In the genomic region with DNA sequence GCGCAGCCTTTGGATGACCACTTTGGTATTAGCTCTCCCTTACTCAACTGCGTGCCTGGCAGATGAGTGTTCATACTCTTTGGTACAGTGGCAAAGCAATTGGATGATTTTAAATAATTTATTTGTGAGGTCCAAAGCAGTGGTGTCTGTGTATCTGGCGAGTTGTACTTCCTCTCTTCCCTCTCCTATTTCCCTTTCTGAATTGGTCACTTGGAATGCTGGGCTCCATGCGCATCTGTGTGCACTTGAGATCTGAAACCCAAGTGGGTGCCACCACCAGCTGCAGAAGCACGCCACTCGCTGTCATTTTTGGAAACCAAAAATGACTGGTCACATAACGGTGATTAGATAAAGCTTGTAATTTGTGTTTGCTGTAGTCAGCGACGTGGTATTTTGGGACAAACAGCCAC, we compare ENCODE assay signal across 1 cellular context.
TF ChIP-seq lines count a peak whose summit lies in the region.

No MANE protein-coding gene starts in this region.

TF ChIP-seq in GM12878, 131 proteins besides CTCF, POLR2A, EP300 and RAD21 (continued from another document):
- TF ChIP-seq, protein P1, sequence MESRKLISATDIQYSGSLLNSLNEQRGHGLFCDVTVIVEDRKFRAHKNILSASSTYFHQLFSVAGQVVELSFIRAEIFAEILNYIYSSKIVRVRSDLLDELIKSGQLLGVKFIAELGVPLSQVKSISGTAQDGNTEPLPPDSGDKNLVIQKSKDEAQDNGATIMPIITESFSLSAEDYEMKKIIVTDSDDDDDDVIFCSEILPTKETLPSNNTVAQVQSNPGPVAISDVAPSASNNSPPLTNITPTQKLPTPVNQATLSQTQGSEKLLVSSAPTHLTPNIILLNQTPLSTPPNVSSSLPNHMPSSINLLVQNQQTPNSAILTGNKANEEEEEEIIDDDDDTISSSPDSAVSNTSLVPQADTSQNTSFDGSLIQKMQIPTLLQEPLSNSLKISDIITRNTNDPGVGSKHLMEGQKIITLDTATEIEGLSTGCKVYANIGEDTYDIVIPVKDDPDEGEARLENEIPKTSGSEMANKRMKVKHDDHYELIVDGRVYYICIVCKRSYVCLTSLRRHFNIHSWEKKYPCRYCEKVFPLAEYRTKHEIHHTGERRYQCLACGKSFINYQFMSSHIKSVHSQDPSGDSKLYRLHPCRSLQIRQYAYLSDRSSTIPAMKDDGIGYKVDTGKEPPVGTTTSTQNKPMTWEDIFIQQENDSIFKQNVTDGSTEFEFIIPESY (IDR thresholded peaks at IDR 0.05): no peak
- TF ChIP-seq PML (IDR thresholded peaks at IDR 0.05; ENCODE audit: low read length): no peak
- TF ChIP-seq JUNB (IDR thresholded peaks at IDR 0.05): peak; percentile 80
- TF ChIP-seq PAX5 (IDR thresholded peaks at IDR 0.05; ENCODE audit: borderline replicate concordance, low read depth, low read length): no peak
- TF ChIP-seq TBL1XR1 (IDR thresholded peaks at IDR 0.05; ENCODE audit: low read depth, low read length): no peak
- TF ChIP-seq CHD1 (IDR thresholded peaks at IDR 0.05; ENCODE audit: low read depth, low read length): no peak
- TF ChIP-seq, protein P2, sequence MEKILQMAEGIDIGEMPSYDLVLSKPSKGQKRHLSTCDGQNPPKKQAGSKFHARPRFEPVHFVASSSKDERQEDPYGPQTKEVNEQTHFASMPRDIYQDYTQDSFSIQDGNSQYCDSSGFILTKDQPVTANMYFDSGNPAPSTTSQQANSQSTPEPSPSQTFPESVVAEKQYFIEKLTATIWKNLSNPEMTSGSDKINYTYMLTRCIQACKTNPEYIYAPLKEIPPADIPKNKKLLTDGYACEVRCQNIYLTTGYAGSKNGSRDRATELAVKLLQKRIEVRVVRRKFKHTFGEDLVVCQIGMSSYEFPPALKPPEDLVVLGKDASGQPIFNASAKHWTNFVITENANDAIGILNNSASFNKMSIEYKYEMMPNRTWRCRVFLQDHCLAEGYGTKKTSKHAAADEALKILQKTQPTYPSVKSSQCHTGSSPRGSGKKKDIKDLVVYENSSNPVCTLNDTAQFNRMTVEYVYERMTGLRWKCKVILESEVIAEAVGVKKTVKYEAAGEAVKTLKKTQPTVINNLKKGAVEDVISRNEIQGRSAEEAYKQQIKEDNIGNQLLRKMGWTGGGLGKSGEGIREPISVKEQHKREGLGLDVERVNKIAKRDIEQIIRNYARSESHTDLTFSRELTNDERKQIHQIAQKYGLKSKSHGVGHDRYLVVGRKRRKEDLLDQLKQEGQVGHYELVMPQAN (conservative IDR thresholded peaks at IDR 0.05): no peak
- no peak for TF ChIP-seq NRF1 (conservative IDR thresholded peaks at IDR 0.05; ENCODE audit: low read depth, low read length)
- no peak for TF ChIP-seq MXI1 (IDR thresholded peaks at IDR 0.05; ENCODE audit: low read depth, low read length)
- no peak for TF ChIP-seq YY1 (IDR thresholded peaks at IDR 0.05; ENCODE audit: low read depth, low read length)
- no peak for TF ChIP-seq ZNF274 (IDR thresholded peaks at IDR 0.05; ENCODE audit: insufficient read depth, insufficient read length)
- TF ChIP-seq HDAC6 (IDR thresholded peaks at IDR 0.05; ENCODE audit: unreplicated experiment): no peak
- TF ChIP-seq HCFC1 (IDR thresholded peaks at IDR 0.05; ENCODE audit: low read length): no peak
- no peak for TF ChIP-seq SMAD5 (IDR thresholded peaks at IDR 0.05; ENCODE audit: low read depth)
- TF ChIP-seq, protein P3, sequence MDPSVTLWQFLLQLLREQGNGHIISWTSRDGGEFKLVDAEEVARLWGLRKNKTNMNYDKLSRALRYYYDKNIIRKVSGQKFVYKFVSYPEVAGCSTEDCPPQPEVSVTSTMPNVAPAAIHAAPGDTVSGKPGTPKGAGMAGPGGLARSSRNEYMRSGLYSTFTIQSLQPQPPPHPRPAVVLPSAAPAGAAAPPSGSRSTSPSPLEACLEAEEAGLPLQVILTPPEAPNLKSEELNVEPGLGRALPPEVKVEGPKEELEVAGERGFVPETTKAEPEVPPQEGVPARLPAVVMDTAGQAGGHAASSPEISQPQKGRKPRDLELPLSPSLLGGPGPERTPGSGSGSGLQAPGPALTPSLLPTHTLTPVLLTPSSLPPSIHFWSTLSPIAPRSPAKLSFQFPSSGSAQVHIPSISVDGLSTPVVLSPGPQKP (IDR thresholded peaks at IDR 0.05; ENCODE audit: low read depth, low read length): no peak
- 0 out of 2 replicates have a peak, but pooled peaks have one; percentile 29 for TF ChIP-seq FOXM1 (IDR thresholded peaks at IDR 0.05; ENCODE audit: low read depth, low read length)
- TF ChIP-seq FOXK2 (IDR thresholded peaks at IDR 0.05): no peak
- TF ChIP-seq WRNIP1 (IDR thresholded peaks at IDR 0.05; ENCODE audit: borderline replicate concordance, low read depth, low read length): no peak
- no peak for TF ChIP-seq MYB (IDR thresholded peaks at IDR 0.05; ENCODE audit: borderline replicate concordance, low read depth, low read length)
- no peak for TF ChIP-seq HDAC2 (IDR thresholded peaks at IDR 0.05)
- TF ChIP-seq ZBED1 (IDR thresholded peaks at IDR 0.05; ENCODE audit: borderline replicate concordance): no peak
- no peak for TF ChIP-seq GABPA (IDR thresholded peaks at IDR 0.05; ENCODE audit: low read depth)
- no peak for TF ChIP-seq POLR2AphosphoS2 (IDR thresholded peaks at IDR 0.05; ENCODE audit: low read depth, low read length)
- TF ChIP-seq, protein P4, sequence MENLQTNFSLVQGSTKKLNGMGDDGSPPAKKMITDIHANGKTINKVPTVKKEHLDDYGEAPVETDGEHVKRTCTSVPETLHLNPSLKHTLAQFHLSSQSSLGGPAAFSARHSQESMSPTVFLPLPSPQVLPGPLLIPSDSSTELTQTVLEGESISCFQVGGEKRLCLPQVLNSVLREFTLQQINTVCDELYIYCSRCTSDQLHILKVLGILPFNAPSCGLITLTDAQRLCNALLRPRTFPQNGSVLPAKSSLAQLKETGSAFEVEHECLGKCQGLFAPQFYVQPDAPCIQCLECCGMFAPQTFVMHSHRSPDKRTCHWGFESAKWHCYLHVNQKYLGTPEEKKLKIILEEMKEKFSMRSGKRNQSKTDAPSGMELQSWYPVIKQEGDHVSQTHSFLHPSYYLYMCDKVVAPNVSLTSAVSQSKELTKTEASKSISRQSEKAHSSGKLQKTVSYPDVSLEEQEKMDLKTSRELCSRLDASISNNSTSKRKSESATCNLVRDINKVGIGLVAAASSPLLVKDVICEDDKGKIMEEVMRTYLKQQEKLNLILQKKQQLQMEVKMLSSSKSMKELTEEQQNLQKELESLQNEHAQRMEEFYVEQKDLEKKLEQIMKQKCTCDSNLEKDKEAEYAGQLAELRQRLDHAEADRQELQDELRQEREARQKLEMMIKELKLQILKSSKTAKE (IDR thresholded peaks at IDR 0.05; ENCODE audit: low read depth, poor library complexity, severe bottlenecking): no peak
- TF ChIP-seq SREBF2 (IDR thresholded peaks at IDR 0.05; ENCODE audit: low read length): no peak
- TF ChIP-seq RAD51 (IDR thresholded peaks at IDR 0.05): no peak
- TF ChIP-seq RCOR1 (conservative IDR thresholded peaks at IDR 0.05; ENCODE audit: low read depth, low read length): no peak
- TF ChIP-seq CHD4 (IDR thresholded peaks at IDR 0.05): no peak
- no peak for TF ChIP-seq SIX5 (IDR thresholded peaks at IDR 0.05; ENCODE audit: low read depth, low read length, severe bottlenecking)
- TF ChIP-seq STAT3 (IDR thresholded peaks at IDR 0.05; ENCODE audit: low read depth, low read length): no peak
- TF ChIP-seq, protein P5, sequence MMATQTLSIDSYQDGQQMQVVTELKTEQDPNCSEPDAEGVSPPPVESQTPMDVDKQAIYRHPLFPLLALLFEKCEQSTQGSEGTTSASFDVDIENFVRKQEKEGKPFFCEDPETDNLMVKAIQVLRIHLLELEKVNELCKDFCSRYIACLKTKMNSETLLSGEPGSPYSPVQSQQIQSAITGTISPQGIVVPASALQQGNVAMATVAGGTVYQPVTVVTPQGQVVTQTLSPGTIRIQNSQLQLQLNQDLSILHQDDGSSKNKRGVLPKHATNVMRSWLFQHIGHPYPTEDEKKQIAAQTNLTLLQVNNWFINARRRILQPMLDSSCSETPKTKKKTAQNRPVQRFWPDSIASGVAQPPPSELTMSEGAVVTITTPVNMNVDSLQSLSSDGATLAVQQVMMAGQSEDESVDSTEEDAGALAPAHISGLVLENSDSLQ (IDR thresholded peaks at IDR 0.05): no peak
- no peak for TF ChIP-seq TCF7 (IDR thresholded peaks at IDR 0.05; ENCODE audit: borderline replicate concordance)
- no peak for TF ChIP-seq SPI1 (IDR thresholded peaks at IDR 0.05; ENCODE audit: borderline replicate concordance, insufficient read depth, low read depth, low read length)
- no peak for TF ChIP-seq CBX5 (IDR thresholded peaks at IDR 0.05; ENCODE audit: low read depth)
- TF ChIP-seq ZNF384 (IDR thresholded peaks at IDR 0.05; ENCODE audit: borderline replicate concordance, low read depth, low read length): no peak
- TF ChIP-seq MTA3 (IDR thresholded peaks at IDR 0.05; ENCODE audit: borderline replicate concordance, low read length): no peak
- no peak for TF ChIP-seq EZH2 (IDR thresholded peaks at IDR 0.05; ENCODE audit: borderline replicate concordance, control insufficient read depth, low read depth, low read length)
- TF ChIP-seq, protein P6, sequence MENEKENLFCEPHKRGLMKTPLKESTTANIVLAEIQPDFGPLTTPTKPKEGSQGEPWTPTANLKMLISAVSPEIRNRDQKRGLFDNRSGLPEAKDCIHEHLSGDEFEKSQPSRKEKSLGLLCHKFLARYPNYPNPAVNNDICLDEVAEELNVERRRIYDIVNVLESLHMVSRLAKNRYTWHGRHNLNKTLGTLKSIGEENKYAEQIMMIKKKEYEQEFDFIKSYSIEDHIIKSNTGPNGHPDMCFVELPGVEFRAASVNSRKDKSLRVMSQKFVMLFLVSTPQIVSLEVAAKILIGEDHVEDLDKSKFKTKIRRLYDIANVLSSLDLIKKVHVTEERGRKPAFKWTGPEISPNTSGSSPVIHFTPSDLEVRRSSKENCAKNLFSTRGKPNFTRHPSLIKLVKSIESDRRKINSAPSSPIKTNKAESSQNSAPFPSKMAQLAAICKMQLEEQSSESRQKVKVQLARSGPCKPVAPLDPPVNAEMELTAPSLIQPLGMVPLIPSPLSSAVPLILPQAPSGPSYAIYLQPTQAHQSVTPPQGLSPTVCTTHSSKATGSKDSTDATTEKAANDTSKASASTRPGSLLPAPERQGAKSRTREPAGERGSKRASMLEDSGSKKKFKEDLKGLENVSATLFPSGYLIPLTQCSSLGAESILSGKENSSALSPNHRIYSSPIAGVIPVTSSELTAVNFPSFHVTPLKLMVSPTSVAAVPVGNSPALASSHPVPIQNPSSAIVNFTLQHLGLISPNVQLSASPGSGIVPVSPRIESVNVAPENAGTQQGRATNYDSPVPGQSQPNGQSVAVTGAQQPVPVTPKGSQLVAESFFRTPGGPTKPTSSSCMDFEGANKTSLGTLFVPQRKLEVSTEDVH (IDR thresholded peaks at IDR 0.05; ENCODE audit: low read depth, partially characterized antibody): no peak
- TF ChIP-seq, protein P7, sequence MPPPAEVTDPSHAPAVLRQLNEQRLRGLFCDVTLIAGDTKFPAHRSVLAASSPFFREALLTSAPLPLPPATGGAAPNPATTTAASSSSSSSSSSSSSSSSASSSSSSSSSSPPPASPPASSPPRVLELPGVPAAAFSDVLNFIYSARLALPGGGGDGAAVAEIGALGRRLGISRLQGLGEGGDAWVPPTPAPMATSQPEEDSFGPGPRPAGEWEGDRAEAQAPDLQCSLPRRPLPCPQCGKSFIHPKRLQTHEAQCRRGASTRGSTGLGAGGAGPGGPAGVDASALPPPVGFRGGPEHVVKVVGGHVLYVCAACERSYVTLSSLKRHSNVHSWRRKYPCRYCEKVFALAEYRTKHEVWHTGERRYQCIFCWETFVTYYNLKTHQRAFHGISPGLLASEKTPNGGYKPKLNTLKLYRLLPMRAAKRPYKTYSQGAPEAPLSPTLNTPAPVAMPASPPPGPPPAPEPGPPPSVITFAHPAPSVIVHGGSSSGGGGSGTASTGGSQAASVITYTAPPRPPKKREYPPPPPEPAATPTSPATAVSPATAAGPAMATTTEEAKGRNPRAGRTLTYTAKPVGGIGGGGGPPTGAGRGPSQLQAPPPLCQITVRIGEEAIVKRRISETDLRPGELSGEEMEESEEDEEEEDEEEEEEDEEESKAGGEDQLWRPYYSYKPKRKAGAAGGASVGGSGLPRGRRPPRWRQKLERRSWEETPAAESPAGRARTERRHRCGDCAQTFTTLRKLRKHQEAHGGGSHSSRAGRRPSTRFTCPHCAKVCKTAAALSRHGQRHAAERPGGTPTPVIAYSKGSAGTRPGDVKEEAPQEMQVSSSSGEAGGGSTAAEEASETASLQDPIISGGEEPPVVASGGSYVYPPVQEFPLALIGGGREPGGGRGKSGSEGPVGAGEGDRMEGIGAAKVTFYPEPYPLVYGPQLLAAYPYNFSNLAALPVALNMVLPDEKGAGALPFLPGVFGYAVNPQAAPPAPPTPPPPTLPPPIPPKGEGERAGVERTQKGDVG (CRISPR knock-in tag; IDR thresholded peaks at IDR 0.05): no peak
- no peak for TF ChIP-seq NBN (IDR thresholded peaks at IDR 0.05)
- TF ChIP-seq, protein P8, sequence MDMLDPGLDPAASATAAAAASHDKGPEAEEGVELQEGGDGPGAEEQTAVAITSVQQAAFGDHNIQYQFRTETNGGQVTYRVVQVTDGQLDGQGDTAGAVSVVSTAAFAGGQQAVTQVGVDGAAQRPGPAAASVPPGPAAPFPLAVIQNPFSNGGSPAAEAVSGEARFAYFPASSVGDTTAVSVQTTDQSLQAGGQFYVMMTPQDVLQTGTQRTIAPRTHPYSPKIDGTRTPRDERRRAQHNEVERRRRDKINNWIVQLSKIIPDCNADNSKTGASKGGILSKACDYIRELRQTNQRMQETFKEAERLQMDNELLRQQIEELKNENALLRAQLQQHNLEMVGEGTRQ (IDR thresholded peaks at IDR 0.05; ENCODE audit: borderline replicate concordance, low read depth, low read length): no peak
- peak; percentile 65 for TF ChIP-seq CREM (IDR thresholded peaks at IDR 0.05; ENCODE audit: low read depth)
- TF ChIP-seq ZNF24 (IDR thresholded peaks at IDR 0.05): no peak
- TF ChIP-seq, protein P9, sequence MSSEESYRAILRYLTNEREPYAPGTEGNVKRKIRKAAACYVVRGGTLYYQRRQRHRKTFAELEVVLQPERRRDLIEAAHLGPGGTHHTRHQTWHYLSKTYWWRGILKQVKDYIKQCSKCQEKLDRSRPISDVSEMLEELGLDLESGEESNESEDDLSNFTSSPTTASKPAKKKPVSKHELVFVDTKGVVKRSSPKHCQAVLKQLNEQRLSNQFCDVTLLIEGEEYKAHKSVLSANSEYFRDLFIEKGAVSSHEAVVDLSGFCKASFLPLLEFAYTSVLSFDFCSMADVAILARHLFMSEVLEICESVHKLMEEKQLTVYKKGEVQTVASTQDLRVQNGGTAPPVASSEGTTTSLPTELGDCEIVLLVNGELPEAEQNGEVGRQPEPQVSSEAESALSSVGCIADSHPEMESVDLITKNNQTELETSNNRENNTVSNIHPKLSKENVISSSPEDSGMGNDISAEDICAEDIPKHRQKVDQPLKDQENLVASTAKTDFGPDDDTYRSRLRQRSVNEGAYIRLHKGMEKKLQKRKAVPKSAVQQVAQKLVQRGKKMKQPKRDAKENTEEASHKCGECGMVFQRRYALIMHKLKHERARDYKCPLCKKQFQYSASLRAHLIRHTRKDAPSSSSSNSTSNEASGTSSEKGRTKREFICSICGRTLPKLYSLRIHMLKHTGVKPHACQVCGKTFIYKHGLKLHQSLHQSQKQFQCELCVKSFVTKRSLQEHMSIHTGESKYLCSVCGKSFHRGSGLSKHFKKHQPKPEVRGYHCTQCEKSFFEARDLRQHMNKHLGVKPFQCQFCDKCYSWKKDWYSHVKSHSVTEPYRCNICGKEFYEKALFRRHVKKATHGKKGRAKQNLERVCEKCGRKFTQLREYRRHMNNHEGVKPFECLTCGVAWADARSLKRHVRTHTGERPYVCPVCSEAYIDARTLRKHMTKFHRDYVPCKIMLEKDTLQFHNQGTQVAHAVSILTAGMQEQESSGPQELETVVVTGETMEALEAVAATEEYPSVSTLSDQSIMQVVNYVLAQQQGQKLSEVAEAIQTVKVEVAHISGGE (CRISPR knock-in tag; IDR thresholded peaks at IDR 0.05): no peak
- TF ChIP-seq BRCA1 (IDR thresholded peaks at IDR 0.05; ENCODE audit: low read depth, low read length): no peak
